Comparison of ENCODE assay signal across 1 cellular context in the genomic region with DNA sequence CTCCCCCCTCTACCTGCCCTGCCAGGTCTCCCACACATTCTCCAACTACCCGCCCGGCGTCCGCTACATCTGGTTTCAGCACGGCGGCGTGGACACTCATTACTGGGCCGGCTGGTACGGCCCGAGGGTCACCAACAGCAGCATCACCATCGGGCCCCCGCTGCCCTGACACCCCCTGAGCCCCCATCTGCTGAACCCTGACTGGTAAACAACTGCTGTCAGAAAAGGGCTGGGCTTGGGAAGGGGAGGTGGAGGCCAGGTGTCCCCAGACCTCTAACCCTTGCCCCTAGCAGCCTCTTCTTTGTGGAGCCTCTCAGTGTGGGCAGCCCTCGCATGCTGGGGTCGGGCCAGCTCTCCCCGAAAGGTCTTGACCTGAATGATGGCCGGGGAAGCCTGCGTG.
TF ChIP-seq lines count a peak whose summit lies in the region.

No MANE protein-coding gene starts in this region.

TF ChIP-seq in IMR-90, 13 proteins besides CTCF, POLR2A, EP300 and RAD21:
- TF ChIP-seq SMC3 (IDR thresholded peaks at IDR 0.05; ENCODE audit: low read depth, low read length) (no peak), FOS (IDR thresholded peaks at IDR 0.05; ENCODE audit: low read depth, low read length) (no peak), MAFK (IDR thresholded peaks at IDR 0.05; ENCODE audit: low read depth, low read length) (no peak), RFX5 (IDR thresholded peaks at IDR 0.05; ENCODE audit: low read depth, low read length) (no peak), BHLHE40 (IDR thresholded peaks at IDR 0.05; ENCODE audit: low read depth, low read length) (no peak), CHD1 (IDR thresholded peaks at IDR 0.05; ENCODE audit: low read depth, low read length) (no peak), MAZ (IDR thresholded peaks at IDR 0.05; ENCODE audit: borderline replicate concordance, low read depth, low read length) (no peak), NFE2L2 (IDR thresholded peaks at IDR 0.05; ENCODE audit: low read depth, low read length) (no peak), MXI1 (IDR thresholded peaks at IDR 0.05; ENCODE audit: borderline replicate concordance, low read depth, low read length) (no peak), RCOR1 (IDR thresholded peaks at IDR 0.05; ENCODE audit: insufficient replicate concordance, low read length) (no peak), CEBPB (IDR thresholded peaks at IDR 0.05; ENCODE audit: low read depth, low read length) (no peak)
- TF ChIP-seq, protein P1, sequence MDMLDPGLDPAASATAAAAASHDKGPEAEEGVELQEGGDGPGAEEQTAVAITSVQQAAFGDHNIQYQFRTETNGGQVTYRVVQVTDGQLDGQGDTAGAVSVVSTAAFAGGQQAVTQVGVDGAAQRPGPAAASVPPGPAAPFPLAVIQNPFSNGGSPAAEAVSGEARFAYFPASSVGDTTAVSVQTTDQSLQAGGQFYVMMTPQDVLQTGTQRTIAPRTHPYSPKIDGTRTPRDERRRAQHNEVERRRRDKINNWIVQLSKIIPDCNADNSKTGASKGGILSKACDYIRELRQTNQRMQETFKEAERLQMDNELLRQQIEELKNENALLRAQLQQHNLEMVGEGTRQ (IDR thresholded peaks at IDR 0.05; ENCODE audit: low read depth, low read length): no peak
- TF ChIP-seq, protein P2, sequence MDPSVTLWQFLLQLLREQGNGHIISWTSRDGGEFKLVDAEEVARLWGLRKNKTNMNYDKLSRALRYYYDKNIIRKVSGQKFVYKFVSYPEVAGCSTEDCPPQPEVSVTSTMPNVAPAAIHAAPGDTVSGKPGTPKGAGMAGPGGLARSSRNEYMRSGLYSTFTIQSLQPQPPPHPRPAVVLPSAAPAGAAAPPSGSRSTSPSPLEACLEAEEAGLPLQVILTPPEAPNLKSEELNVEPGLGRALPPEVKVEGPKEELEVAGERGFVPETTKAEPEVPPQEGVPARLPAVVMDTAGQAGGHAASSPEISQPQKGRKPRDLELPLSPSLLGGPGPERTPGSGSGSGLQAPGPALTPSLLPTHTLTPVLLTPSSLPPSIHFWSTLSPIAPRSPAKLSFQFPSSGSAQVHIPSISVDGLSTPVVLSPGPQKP (IDR thresholded peaks at IDR 0.05; ENCODE audit: borderline replicate concordance, low read depth, low read length): no peak
TF ChIP-seq in IMR-90: peak in this region for 0.
